ENCODE assay signal across 22 cellular contexts in genomic region chr2:58899692-58900091, GRCh38.
DNase-seq lines count a peak whose midpoint lies in the region; ATAC-seq and TF ChIP-seq lines count a peak whose summit lies in the region.
"Had no signal": no experiment of that assay in that cellular context is flagged by ENCODE, and none has a peak within 500 bp of the region (broad histone marks: within the 10 kb centered on the region; RNA-seq: fewer than 3 reads in every experiment).

No MANE protein-coding gene starts in this region.

- no peaks in the 10 kb centered on the region for H3K27me3 ChIP-seq in BJ (ENCODE audit: control insufficient read depth, insufficient read depth, low read length)
- H3K27me3 ChIP-seq: cardiac muscle cell, suprapubic skin, uterus had no signal

- H3K4me3 ChIP-seq in BJ (ENCODE audit: low read depth, low read length) = no peak overlapping the region
- H3K4me3 ChIP-seq in epithelial cell of esophagus (ENCODE audit: low read length) = no peak overlapping the region
- H3K4me3 ChIP-seq: cardiac muscle cell, lung, skin epidermis, suprapubic skin, uterus had no signal

- H3K9me3 Mint-ChIP-seq in osteocyte (ENCODE audit: unreplicated experiment) = no peaks in the 10 kb centered on the region
- H3K9me3 Mint-ChIP-seq: activated T-cell treated with anti-CD3 and anti-CD28 coated beads, Interleukin-2, amount 50 U/mL, for 24 hours; T-helper 1 cell treated with Interleukin-12 subunit alpha and Interleukin-12 subunit beta and Interleukin-4 antibody, amounts not matched to agents 30 μg/mL and 1 μg/mL, for 36 hours had no signal

- peaks cover 63% of the 10 kb centered on the region for H3K4me1 Mint-ChIP-seq in osteocyte (ENCODE audit: unreplicated experiment)
- H3K4me1 Mint-ChIP-seq: CD4-positive, alpha-beta memory T cell had no signal

- POLR2A ChIA-PET in BJ (lab: Charles Lee) = interaction anchor here (1.2 kb wide), 1 partner anchor 19 kb away, joined by 4 read pairs; no protein-coding TSS in a partner anchor

- no peak for TF ChIP-seq CTCF in BJ (IDR thresholded peaks at IDR 0.05; ENCODE audit: insufficient read depth, low read depth, low read length)
- TF ChIP-seq CTCF in epithelial cell of esophagus (IDR thresholded peaks at IDR 0.05; ENCODE audit: insufficient read depth, low read depth, low read length, missing control alignments) = no peak
- TF ChIP-seq CTCF in osteocyte (IDR thresholded peaks at IDR 0.05) = no peak

- H3K36me3 Mint-ChIP-seq in osteocyte (ENCODE audit: unreplicated experiment) = no peaks in the 10 kb centered on the region
- H3K36me3 Mint-ChIP-seq: CD4-positive, alpha-beta memory T cell had no signal

- no peak overlapping the region for H3K4me3 Mint-ChIP-seq in osteocyte (ENCODE audit: unreplicated experiment)
- H3K4me3 Mint-ChIP-seq: activated T-cell treated with anti-CD3 and anti-CD28 coated beads, Interleukin-2, amount 50 U/mL, for 24 hours; CD4-positive, alpha-beta memory T cell; T-helper 1 cell treated with Interleukin-12 subunit alpha and Interleukin-12 subunit beta and Interleukin-4 antibody, amounts not matched to agents 30 μg/mL and 1 μg/mL, for 36 hours had no signal

- CTCF ChIA-PET in BJ (lab: Yijun Ruan, JAX) = no interaction called here

- peak overlapping the region; percentile 77 for H3K27ac Mint-ChIP-seq in osteocyte (ENCODE audit: unreplicated experiment)
- H3K27ac Mint-ChIP-seq: activated T-cell treated with anti-CD3 and anti-CD28 coated beads, Interleukin-2, amount 50 U/mL, for 24 hours; T-helper 1 cell treated with Interleukin-12 subunit alpha and Interleukin-12 subunit beta and Interleukin-4 antibody, amounts not matched to agents 30 μg/mL and 1 μg/mL, for 36 hours had no signal

- no peak for ATAC-seq in HG03354 (IDR thresholded peaks at IDR 0.05; ENCODE audit: poor library complexity, severe bottlenecking, unreplicated experiment)

- H3K36me3 ChIP-seq in BJ (ENCODE audit: control insufficient read depth, insufficient read depth, low read length) = no peaks in the 10 kb centered on the region
- H3K36me3 ChIP-seq: cardiac muscle cell, neutrophil, suprapubic skin, uterus had no signal

- H3K27me3 Mint-ChIP-seq in osteocyte (ENCODE audit: unreplicated experiment) = no peaks in the 10 kb centered on the region

- DNase-seq in BJ (ENCODE audit: low read depth) = peak; percentile 41
- peak; percentile 31 for DNase-seq in LHCN-M2 (ENCODE audit: low read depth)
- peak; percentile 1 for DNase-seq in epithelial cell of esophagus (ENCODE audit: low read depth)
- no peak for DNase-seq in osteocyte (ENCODE audit: extremely low spot score, unreplicated experiment)
- DNase-seq in stimulated activated naive CD4-positive, alpha-beta T cell (lab: John Stamatoyannopoulos, UW) = no peak
- no peak for DNase-seq in NCI-H2081 treated with DMSO at 0.1 percent for 48 hours (lab: John Stamatoyannopoulos, UW)
- DNase-seq in germinal center (ENCODE audit: low spot score) = no peak
- DNase-seq: activated T-cell treated with anti-CD3 and anti-CD28 coated beads, Interleukin-2, amount 50 U/mL, for 24 hours; CD4-positive, alpha-beta memory T cell; head of caudate nucleus; KBM-7; NCI-H146; NCI-H526 treated with DMSO at 0.1 percent for 48 hours; stimulated activated CD4-positive, alpha-beta T cell treated with anti-CD3 and anti-CD28 coated beads, Interleukin-1b, Interleukin-23, amount 100 ng/mL, for 48 hours; uterus had no signal

Comparison
In these comparisons a context has a peak if more than half of its experiments do, and no peak if none do; other contexts are left out.
1. DNase-seq: peak in BJ (single experiment), LHCN-M2 (single experiment) and epithelial cell of esophagus (single experiment); none in osteocyte (single experiment), stimulated activated naive CD4-positive, alpha-beta T cell (0 of 6), NCI-H2081 treated with DMSO at 0.1 percent for 48 hours (single experiment) and germinal center (single experiment).